In genomic region chr12:105107176-105107496, GRCh38 we compare ENCODE assay signal across 8 cellular contexts. TPM values are rescaled to one million over a fixed set of nuclear protein-coding genes. Genes with fewer than 3 reads are reported as not detected.
DNase-seq lines count a peak whose midpoint lies in the region; ATAC-seq lines count a peak whose summit lies in the region.

No MANE protein-coding gene starts in this region.

- peak; percentile 76 for DNase-seq in DMS 273 (lab: John Stamatoyannopoulos, UW; ENCODE audit: unreplicated experiment)
- no peak for DNase-seq in DMS 273 treated with DMSO at 0.1 percent for 48 hours (lab: John Stamatoyannopoulos, UW)
- peak; percentile 20 for DNase-seq in HuH-7.5 (ENCODE audit: low spot score)
- no peak for DNase-seq in activated naive CD4-positive, alpha-beta T cell treated with anti-CD3 and anti-CD28 coated beads, Interleukin-2, amount 50 U/mL, for 72 hours (ENCODE audit: low spot score in 2 of 2)
- DNase-seq in hepatic stellate cell (ENCODE audit: low spot score) = peak; percentile 47
- no peak for DNase-seq in KG1 (lab: John Stamatoyannopoulos, UW)

- peaks cover 0 to 9% of the 10 kb centered on the region in 2 donors for H3K9me3 Mint-ChIP-seq in activated naive CD4-positive, alpha-beta T cell treated with anti-CD3 and anti-CD28 coated beads, Interleukin-2, amount 50 U/mL, for 72 hours

- peak overlapping the region; percentile 90 for H3K27ac ChIP-seq in skeletal muscle tissue (ENCODE audit: low read depth, low read length)

- no peaks in the 10 kb centered on the region for H3K36me3 ChIP-seq in skeletal muscle tissue (ENCODE audit: control insufficient read depth in 3 of 3, insufficient read depth in 3 of 3, low read length in 3 of 3)

- H3K4me1 ChIP-seq in skeletal muscle tissue (ENCODE audit: control insufficient read depth in 3 of 3, insufficient read depth in 3 of 3, low read length in 3 of 3) = peaks cover 0 to 10% (median 6%) of the 10 kb centered on the region in 3 donors

- H3K9ac ChIP-seq in skeletal muscle tissue (ENCODE audit: low read depth in 1 of 3, low read length in 3 of 3) = peak overlapping the region; percentile 95 to 96 (median 96)

- no peaks in the 10 kb centered on the region for H3K27me3 ChIP-seq in skeletal muscle tissue (ENCODE audit: control insufficient read depth in 3 of 3, insufficient read depth in 3 of 3, low read length in 3 of 3)

- H3K27ac Mint-ChIP-seq in activated naive CD4-positive, alpha-beta T cell treated with anti-CD3 and anti-CD28 coated beads, Interleukin-2, amount 50 U/mL, for 72 hours = peak overlapping the region; percentile 96

- no peaks in the 10 kb centered on the region for H3K9me3 ChIP-seq in skeletal muscle tissue (ENCODE audit: control insufficient read depth in 3 of 3, low read length in 3 of 3)

- peaks cover 14 to 18% of the 10 kb centered on the region in 2 donors for H3K36me3 Mint-ChIP-seq in activated naive CD4-positive, alpha-beta T cell treated with anti-CD3 and anti-CD28 coated beads, Interleukin-2, amount 50 U/mL, for 72 hours

- peak overlapping the region; percentile 94 to 98 (median 97) for H3K4me3 ChIP-seq in skeletal muscle tissue (ENCODE audit: low read length in 3 of 3)

- ATAC-seq in GM21526 (IDR thresholded peaks at IDR 0.05; ENCODE audit: low FRiP score, unreplicated experiment) = peak; percentile 14
- peak; percentile 2 to 3 for ATAC-seq in activated naive CD4-positive, alpha-beta T cell treated with anti-CD3 and anti-CD28 coated beads, Interleukin-2, amount 50 U/mL, for 72 hours

RNA-seq across cellular contexts. Expression of gene WASHC4, which starts 0.4 kb away (rescaled TPM):
- total RNA-seq in activated naive CD4-positive, alpha-beta T cell treated with anti-CD3 and anti-CD28 coated beads, Interleukin-2, amount 50 U/mL, for 72 hours = 10 to 100 TPM; 30.5 to 41.2 TPM
- total RNA-seq in skeletal muscle tissue = 64.7 TPM

RNA-seq across cellular contexts. Expression of gene ALDH1L2, which starts 22.9 kb away (rescaled TPM):
- 1 to 10 TPM in 1 of 2 donors, under 1 TPM in 1; 0.36 to 5.7 TPM for total RNA-seq in activated naive CD4-positive, alpha-beta T cell treated with anti-CD3 and anti-CD28 coated beads, Interleukin-2, amount 50 U/mL, for 72 hours
- total RNA-seq in skeletal muscle tissue = 6.3 TPM

Comparison
In these comparisons a context has a peak if more than half of its experiments do, and no peak if none do; other contexts are left out.
1. DNase-seq: peak in DMS 273 (single experiment), HuH-7.5 (single experiment) and hepatic stellate cell (single experiment); none in DMS 273 treated with DMSO at 0.1 percent for 48 hours (single experiment), activated naive CD4-positive, alpha-beta T cell treated with anti-CD3 and anti-CD28 coated beads, Interleukin-2, amount 50 U/mL, for 72 hours (0 of 2) and KG1 (single experiment).